ENCODE assay signal across 1 cellular context in the genomic region with DNA sequence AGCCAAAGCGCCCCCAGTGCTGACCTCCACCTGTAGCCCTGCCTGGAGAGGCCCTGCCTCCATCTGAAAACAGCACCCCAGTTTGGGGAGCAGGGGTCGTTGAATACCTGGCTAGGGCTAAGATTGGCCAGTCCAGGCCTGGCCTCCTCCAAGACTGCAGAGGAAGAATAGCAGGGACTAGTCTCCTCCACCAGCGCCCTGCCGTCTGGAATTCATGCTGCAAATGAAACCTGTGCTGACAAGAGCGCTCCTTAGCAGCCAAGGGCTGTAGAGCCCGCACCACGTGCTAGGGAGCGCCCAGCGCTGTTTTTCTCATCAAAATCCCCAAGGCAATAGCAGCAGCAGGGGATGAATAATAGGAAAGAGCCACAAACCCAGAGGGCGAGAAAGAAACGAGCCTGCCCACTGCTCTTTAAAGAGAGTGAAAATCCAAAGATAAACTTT.
TF ChIP-seq lines count a peak whose summit lies in the region.

No MANE protein-coding gene starts in this region.

TF ChIP-seq in K562, 482 proteins besides CTCF, POLR2A, EP300 and RAD21:
- TF ChIP-seq PHF8 (IDR thresholded peaks at IDR 0.05; ENCODE audit: borderline replicate concordance, low read length): no peak
- TF ChIP-seq, protein P1, sequence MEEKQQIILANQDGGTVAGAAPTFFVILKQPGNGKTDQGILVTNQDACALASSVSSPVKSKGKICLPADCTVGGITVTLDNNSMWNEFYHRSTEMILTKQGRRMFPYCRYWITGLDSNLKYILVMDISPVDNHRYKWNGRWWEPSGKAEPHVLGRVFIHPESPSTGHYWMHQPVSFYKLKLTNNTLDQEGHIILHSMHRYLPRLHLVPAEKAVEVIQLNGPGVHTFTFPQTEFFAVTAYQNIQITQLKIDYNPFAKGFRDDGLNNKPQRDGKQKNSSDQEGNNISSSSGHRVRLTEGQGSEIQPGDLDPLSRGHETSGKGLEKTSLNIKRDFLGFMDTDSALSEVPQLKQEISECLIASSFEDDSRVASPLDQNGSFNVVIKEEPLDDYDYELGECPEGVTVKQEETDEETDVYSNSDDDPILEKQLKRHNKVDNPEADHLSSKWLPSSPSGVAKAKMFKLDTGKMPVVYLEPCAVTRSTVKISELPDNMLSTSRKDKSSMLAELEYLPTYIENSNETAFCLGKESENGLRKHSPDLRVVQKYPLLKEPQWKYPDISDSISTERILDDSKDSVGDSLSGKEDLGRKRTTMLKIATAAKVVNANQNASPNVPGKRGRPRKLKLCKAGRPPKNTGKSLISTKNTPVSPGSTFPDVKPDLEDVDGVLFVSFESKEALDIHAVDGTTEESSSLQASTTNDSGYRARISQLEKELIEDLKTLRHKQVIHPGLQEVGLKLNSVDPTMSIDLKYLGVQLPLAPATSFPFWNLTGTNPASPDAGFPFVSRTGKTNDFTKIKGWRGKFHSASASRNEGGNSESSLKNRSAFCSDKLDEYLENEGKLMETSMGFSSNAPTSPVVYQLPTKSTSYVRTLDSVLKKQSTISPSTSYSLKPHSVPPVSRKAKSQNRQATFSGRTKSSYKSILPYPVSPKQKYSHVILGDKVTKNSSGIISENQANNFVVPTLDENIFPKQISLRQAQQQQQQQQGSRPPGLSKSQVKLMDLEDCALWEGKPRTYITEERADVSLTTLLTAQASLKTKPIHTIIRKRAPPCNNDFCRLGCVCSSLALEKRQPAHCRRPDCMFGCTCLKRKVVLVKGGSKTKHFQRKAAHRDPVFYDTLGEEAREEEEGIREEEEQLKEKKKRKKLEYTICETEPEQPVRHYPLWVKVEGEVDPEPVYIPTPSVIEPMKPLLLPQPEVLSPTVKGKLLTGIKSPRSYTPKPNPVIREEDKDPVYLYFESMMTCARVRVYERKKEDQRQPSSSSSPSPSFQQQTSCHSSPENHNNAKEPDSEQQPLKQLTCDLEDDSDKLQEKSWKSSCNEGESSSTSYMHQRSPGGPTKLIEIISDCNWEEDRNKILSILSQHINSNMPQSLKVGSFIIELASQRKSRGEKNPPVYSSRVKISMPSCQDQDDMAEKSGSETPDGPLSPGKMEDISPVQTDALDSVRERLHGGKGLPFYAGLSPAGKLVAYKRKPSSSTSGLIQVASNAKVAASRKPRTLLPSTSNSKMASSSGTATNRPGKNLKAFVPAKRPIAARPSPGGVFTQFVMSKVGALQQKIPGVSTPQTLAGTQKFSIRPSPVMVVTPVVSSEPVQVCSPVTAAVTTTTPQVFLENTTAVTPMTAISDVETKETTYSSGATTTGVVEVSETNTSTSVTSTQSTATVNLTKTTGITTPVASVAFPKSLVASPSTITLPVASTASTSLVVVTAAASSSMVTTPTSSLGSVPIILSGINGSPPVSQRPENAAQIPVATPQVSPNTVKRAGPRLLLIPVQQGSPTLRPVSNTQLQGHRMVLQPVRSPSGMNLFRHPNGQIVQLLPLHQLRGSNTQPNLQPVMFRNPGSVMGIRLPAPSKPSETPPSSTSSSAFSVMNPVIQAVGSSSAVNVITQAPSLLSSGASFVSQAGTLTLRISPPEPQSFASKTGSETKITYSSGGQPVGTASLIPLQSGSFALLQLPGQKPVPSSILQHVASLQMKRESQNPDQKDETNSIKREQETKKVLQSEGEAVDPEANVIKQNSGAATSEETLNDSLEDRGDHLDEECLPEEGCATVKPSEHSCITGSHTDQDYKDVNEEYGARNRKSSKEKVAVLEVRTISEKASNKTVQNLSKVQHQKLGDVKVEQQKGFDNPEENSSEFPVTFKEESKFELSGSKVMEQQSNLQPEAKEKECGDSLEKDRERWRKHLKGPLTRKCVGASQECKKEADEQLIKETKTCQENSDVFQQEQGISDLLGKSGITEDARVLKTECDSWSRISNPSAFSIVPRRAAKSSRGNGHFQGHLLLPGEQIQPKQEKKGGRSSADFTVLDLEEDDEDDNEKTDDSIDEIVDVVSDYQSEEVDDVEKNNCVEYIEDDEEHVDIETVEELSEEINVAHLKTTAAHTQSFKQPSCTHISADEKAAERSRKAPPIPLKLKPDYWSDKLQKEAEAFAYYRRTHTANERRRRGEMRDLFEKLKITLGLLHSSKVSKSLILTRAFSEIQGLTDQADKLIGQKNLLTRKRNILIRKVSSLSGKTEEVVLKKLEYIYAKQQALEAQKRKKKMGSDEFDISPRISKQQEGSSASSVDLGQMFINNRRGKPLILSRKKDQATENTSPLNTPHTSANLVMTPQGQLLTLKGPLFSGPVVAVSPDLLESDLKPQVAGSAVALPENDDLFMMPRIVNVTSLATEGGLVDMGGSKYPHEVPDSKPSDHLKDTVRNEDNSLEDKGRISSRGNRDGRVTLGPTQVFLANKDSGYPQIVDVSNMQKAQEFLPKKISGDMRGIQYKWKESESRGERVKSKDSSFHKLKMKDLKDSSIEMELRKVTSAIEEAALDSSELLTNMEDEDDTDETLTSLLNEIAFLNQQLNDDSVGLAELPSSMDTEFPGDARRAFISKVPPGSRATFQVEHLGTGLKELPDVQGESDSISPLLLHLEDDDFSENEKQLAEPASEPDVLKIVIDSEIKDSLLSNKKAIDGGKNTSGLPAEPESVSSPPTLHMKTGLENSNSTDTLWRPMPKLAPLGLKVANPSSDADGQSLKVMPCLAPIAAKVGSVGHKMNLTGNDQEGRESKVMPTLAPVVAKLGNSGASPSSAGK (IDR thresholded peaks at IDR 0.05): no peak
- no peak for TF ChIP-seq PCBP1 (IDR thresholded peaks at IDR 0.05; ENCODE audit: low read depth, low read length, poor library complexity, severe bottlenecking)
- no peak for TF ChIP-seq ZNF274 (IDR thresholded peaks at IDR 0.05; ENCODE audit: borderline replicate concordance, low read depth, low read length)
- no peak for TF ChIP-seq COPS2 (conservative IDR thresholded peaks at IDR 0.05)
- TF ChIP-seq HDGF (IDR thresholded peaks at IDR 0.05): no peak
- no peak for TF ChIP-seq FOXK2 (conservative IDR thresholded peaks at IDR 0.05 in 1 of 2, IDR thresholded peaks at IDR 0.05 in 1 of 2; ENCODE audit: low read depth in 2 of 2)
- no peak for TF ChIP-seq TCF3 (CRISPR knock-in tag; IDR thresholded peaks at IDR 0.05)
- TF ChIP-seq GTF2E2 (tag; IDR thresholded peaks at IDR 0.05): no peak
- TF ChIP-seq, protein P2, sequence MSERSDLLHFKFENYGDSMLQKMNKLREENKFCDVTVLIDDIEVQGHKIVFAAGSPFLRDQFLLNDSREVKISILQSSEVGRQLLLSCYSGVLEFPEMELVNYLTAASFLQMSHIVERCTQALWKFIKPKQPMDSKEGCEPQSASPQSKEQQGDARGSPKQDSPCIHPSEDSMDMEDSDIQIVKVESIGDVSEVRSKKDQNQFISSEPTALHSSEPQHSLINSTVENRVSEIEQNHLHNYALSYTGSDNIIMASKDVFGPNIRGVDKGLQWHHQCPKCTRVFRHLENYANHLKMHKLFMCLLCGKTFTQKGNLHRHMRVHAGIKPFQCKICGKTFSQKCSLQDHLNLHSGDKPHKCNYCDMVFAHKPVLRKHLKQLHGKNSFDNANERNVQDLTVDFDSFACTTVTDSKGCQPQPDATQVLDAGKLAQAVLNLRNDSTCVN (CRISPR knock-in tag; IDR thresholded peaks at IDR 0.05): no peak
TF ChIP-seq in K562: peak in this region for 0.
